ENCODE assay signal across 16 cellular contexts in the genomic region with DNA sequence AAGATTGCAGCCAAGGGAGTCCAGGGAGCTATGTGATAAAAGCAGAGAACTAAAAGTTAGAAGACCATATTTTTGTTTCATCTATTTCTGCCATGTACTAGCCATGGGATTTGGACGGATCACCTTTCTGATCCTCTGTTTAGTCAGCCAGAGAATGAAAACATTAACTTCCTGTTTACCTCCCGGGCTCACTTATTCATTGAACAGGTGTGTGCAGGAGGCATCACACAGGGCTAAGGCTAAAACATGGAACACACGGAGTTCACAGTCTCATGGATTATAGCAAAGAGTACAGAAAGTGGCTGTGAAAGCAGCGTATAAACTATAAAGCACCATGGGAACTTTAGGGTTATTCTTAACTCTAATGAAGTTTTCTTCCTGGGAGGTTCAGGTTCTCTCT.
DNase-seq lines count a peak whose midpoint lies in the region; ATAC-seq and TF ChIP-seq lines count a peak whose summit lies in the region.
"Had no signal": no experiment of that assay in that cellular context is flagged by ENCODE, and none has a peak within 500 bp of the region (broad histone marks: within the 10 kb centered on the region; RNA-seq: fewer than 3 reads in every experiment).

No MANE protein-coding gene starts in this region.

- DNase-seq in G401 (ENCODE audit: low spot score) (peak; percentile 66), NCI-H1930 (lab: John Stamatoyannopoulos, UW) (peak; percentile 14 to 15), NCI-H774 (lab: John Stamatoyannopoulos, UW) (peak; percentile 27), dorsolateral prefrontal cortex (no peak), retina (no peak), brain microvascular endothelial cell (no peak), osteoblast (ENCODE audit: insufficient read length, low spot score, missing footprints) (no peak)
- DNase-seq: activated CD4-positive, alpha-beta T cell treated with anti-CD3 and anti-CD28 coated beads, Interleukin-2, amount 10 ng/mL, durations not matched to agents 7 days and 5 days; activated naive CD8-positive, alpha-beta T cell treated with anti-CD3 and anti-CD28 coated beads, Interleukin-2, amount 50 U/mL, for 24 hours; activated T-cell treated with anti-CD3 and anti-CD28 coated beads, Interleukin-2, amount 50 U/mL, for 72 hours; midbrain; nucleus accumbens; stimulated activated naive CD8-positive, alpha-beta T cell treated with anti-CD3 and anti-CD28 coated beads, Interleukin-15, Interleukin-2, amounts not matched to agents 100 U/mL and 50 U/mL, for 24 hours; T-helper 9 cell had no signal

- no peak overlapping the region for H3K4me3 ChIP-seq in dorsolateral prefrontal cortex
- no peak overlapping the region for H3K4me3 ChIP-seq in brain microvascular endothelial cell (ENCODE audit: low read depth, low read length)
- H3K4me3 ChIP-seq in osteoblast (ENCODE audit: insufficient read depth, low read length), result no peak overlapping the region
- H3K4me3 ChIP-seq: SJSA1 had no signal

- ATAC-seq in esophagus mucosa, result peak; percentile 38
- ATAC-seq: activated naive CD8-positive, alpha-beta T cell treated with anti-CD3 and anti-CD28 coated beads, Interleukin-2, amount 50 U/mL, for 24 hours; activated T-cell treated with anti-CD3 and anti-CD28 coated beads, Interleukin-2, amount 50 U/mL, for 72 hours; stimulated activated naive CD8-positive, alpha-beta T cell treated with anti-CD3 and anti-CD28 coated beads, Interleukin-15, Interleukin-2, amounts not matched to agents 100 U/mL and 50 U/mL, for 24 hours had no signal

- intact Hi-C loops in dorsolateral prefrontal cortex (cut with DNase I), result no loop called here

- TF ChIP-seq CTCF in dorsolateral prefrontal cortex (IDR thresholded peaks at IDR 0.05 in 54 of 56, conservative IDR thresholded peaks at IDR 0.05 in 2 of 56; ENCODE audit: low read depth in 1 of 56, partially characterized antibody in 56 of 56) (no peak), brain microvascular endothelial cell (IDR thresholded peaks at IDR 0.05; ENCODE audit: low read depth, low read length, missing control alignments) (no peak), osteoblast (IDR thresholded peaks at IDR 0.05; ENCODE audit: extremely low read depth, low read depth, low read length) (no peak)

- H3K9me3 ChIP-seq in osteoblast (ENCODE audit: low read depth, low read length), result no peaks in the 10 kb centered on the region
- H3K9me3 ChIP-seq: SJSA1 had no signal

- peaks cover 6% of the 10 kb centered on the region for H4K20me1 ChIP-seq in osteoblast (ENCODE audit: insufficient read depth, low read length)

- no peaks in the 10 kb centered on the region for H3K4me1 ChIP-seq in osteoblast (ENCODE audit: insufficient read depth, low read length)
- H3K4me1 ChIP-seq: SJSA1 had no signal

- H3K27ac ChIP-seq in dorsolateral prefrontal cortex (no peak overlapping the region), brain microvascular endothelial cell (no peak overlapping the region), osteoblast (ENCODE audit: low read depth, low read length) (no peak overlapping the region)
- H3K27ac ChIP-seq: SJSA1 had no signal

- in situ Hi-C loops in G401 (cut with HindIII; ENCODE audit: low sequenced_read_pairs) (no loop called here), brain microvascular endothelial cell (cut with HindIII; ENCODE audit: low pct_ligation_motif_present, low sequenced_read_pairs) (no loop called here)

- H3K4me2 ChIP-seq in osteoblast (ENCODE audit: insufficient read depth, low read length), result no peak overlapping the region

- peaks cover 13% of the 10 kb centered on the region for H3K79me2 ChIP-seq in osteoblast (ENCODE audit: insufficient read depth, low read length)

- H3K36me3 ChIP-seq in brain microvascular endothelial cell (replicated peaks) (no peaks in the 10 kb centered on the region), osteoblast (ENCODE audit: insufficient read depth, low read length) (no peaks in the 10 kb centered on the region)
- H3K36me3 ChIP-seq: SJSA1 had no signal

- H2AFZ ChIP-seq in osteoblast (ENCODE audit: low read length), result no peak overlapping the region

- H3K27me3 ChIP-seq in dorsolateral prefrontal cortex, result no peaks in the 10 kb centered on the region
- H3K27me3 ChIP-seq in brain microvascular endothelial cell (replicated peaks), result no peaks in the 10 kb centered on the region
- no peaks in the 10 kb centered on the region for H3K27me3 ChIP-seq in osteoblast (ENCODE audit: insufficient read depth, low read length)
- H3K27me3 ChIP-seq: SJSA1 had no signal

Comparison
In these comparisons a context has a peak if more than half of its experiments do, and no peak if none do; other contexts are left out.
1. DNase-seq: peak in G401 (single experiment), NCI-H1930 (2 of 2) and NCI-H774 (single experiment); none in dorsolateral prefrontal cortex (0 of 10), retina (single experiment), brain microvascular endothelial cell (single experiment) and osteoblast (single experiment).